ENCODE assay signal across 22 cellular contexts in the genomic region with DNA sequence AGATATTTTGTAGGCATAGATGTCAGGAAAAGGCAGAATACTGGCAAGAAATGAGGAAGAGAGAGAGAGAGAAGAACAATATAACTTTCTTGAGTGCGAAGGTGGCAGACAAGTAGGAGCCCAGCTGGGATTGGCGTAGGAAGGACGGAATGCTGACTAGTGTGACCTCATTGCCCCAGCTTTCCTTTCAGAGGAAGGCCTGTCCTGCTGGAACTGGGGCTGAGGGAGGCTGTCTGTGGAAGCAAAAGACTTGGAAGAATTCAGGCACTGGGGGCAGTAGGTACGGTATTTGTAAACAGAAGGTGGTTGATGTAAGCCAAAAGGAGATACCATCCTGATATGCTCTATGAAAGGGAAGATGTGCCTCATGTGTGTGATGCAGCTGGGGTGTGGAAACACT.
"Had no signal": no experiment of that assay in that cellular context is flagged by ENCODE, and none has a peak within 500 bp of the region (broad histone marks: within the 10 kb centered on the region; RNA-seq: fewer than 3 reads in every experiment).

No MANE protein-coding gene starts in this region.

- H3K4me1 Mint-ChIP-seq: naive thymus-derived CD8-positive, alpha-beta T cell; nephron progenitor cell; stimulated activated naive B cell treated with anti-CD40 and anti-IgM and Interleukin-4, amounts not matched to agents 10 μg/mL and 1 μg/mL and 100 μg/mL, for 72 hours had no signal

- H3K36me3 ChIP-seq: esophagus muscularis mucosa, gastroesophageal sphincter, heart right ventricle, left lung, neutrophil, pancreas, right lobe of liver, thoracic aorta, tibial nerve, upper lobe of left lung had no signal

- H3K27me3 ChIP-seq: esophagus muscularis mucosa, foreskin keratinocyte, gastroesophageal sphincter, heart right ventricle, left lung, neutrophil, pancreas, right lobe of liver, tibial nerve, upper lobe of left lung had no signal

- H3K27me3 Mint-ChIP-seq: naive thymus-derived CD8-positive, alpha-beta T cell; stimulated activated naive B cell treated with anti-CD40 and anti-IgM and Interleukin-4, amounts not matched to agents 10 μg/mL and 1 μg/mL and 100 μg/mL, for 72 hours; stimulated activated naive CD8-positive, alpha-beta T cell treated with anti-CD3 and anti-CD28 coated beads, Interleukin-15, Interleukin-2, amounts not matched to agents 100 ng/mL and 50 ng/mL, for 24 hours had no signal

- ATAC-seq: foreskin keratinocyte; gastroesophageal sphincter; heart right ventricle; left cardiac atrium; left lung; naive thymus-derived CD8-positive, alpha-beta T cell; pancreas; right lobe of liver; stimulated activated naive B cell treated with anti-CD40 and anti-IgM and Interleukin-4, amounts not matched to agents 10 μg/mL and 1 μg/mL and 100 μg/mL, for 72 hours had no signal

- DNase-seq: effector CD8-positive, alpha-beta T cell; foreskin keratinocyte; heart right ventricle; hippocampal formation; left cardiac atrium; left lung; naive thymus-derived CD8-positive, alpha-beta T cell; nephron progenitor cell; pancreas; retina; right lobe of liver; small intestine; stimulated activated CD4-positive, alpha-beta T cell treated with anti-CD3 and anti-CD28 coated beads, Interleukin-15, amount 100 ng/mL, for 24 hours; stimulated activated CD4-positive, alpha-beta T cell treated with anti-CD3 and anti-CD28 coated beads, Interleukin-2, amount 100 ng/mL, for 48 hours; stimulated activated naive B cell treated with anti-CD40 and anti-IgM and Interleukin-4, amounts not matched to agents 10 μg/mL and 1 μg/mL and 100 μg/mL, for 72 hours; upper lobe of left lung had no signal

- H3K27ac Mint-ChIP-seq: naive thymus-derived CD8-positive, alpha-beta T cell; nephron progenitor cell; stimulated activated naive B cell treated with anti-CD40 and anti-IgM and Interleukin-4, amounts not matched to agents 10 μg/mL and 1 μg/mL and 100 μg/mL, for 72 hours; stimulated activated naive CD8-positive, alpha-beta T cell treated with anti-CD3 and anti-CD28 coated beads, Interleukin-15, Interleukin-2, amounts not matched to agents 100 ng/mL and 50 ng/mL, for 24 hours had no signal

- H3K4me3 Mint-ChIP-seq: naive thymus-derived CD8-positive, alpha-beta T cell; nephron progenitor cell; stimulated activated naive B cell treated with anti-CD40 and anti-IgM and Interleukin-4, amounts not matched to agents 10 μg/mL and 1 μg/mL and 100 μg/mL, for 72 hours; stimulated activated naive CD8-positive, alpha-beta T cell treated with anti-CD3 and anti-CD28 coated beads, Interleukin-15, Interleukin-2, amounts not matched to agents 100 ng/mL and 50 ng/mL, for 24 hours had no signal

- H3K27ac ChIP-seq: esophagus muscularis mucosa, foreskin keratinocyte, gastroesophageal sphincter, heart right ventricle, left lung, neutrophil, pancreas, right lobe of liver, thoracic aorta, tibial nerve, upper lobe of left lung had no signal

- H3K9me3 ChIP-seq: esophagus muscularis mucosa, gastroesophageal sphincter, heart right ventricle, left lung, neutrophil, pancreas, right lobe of liver, thoracic aorta, tibial nerve, upper lobe of left lung had no signal

- H3K4me1 ChIP-seq: esophagus muscularis mucosa, gastroesophageal sphincter, heart right ventricle, left lung, pancreas, right lobe of liver, tibial nerve, upper lobe of left lung had no signal

- H3K36me3 Mint-ChIP-seq: stimulated activated naive B cell treated with anti-CD40 and anti-IgM and Interleukin-4, amounts not matched to agents 10 μg/mL and 1 μg/mL and 100 μg/mL, for 72 hours had no signal

- H3K4me3 ChIP-seq: esophagus muscularis mucosa, gastroesophageal sphincter, heart right ventricle, left lung, pancreas, right lobe of liver, thoracic aorta, tibial nerve, upper lobe of left lung had no signal

- H3K9me3 Mint-ChIP-seq: nephron progenitor cell had no signal
